ENCODE assay signal across 21 cellular contexts in genomic region chr20:63594043-63594561, GRCh38. TPM values are rescaled to one million over a fixed set of nuclear protein-coding genes. Genes with fewer than 3 reads are reported as not detected.
DNase-seq lines count a peak whose midpoint lies in the region; TF ChIP-seq lines count a peak whose summit lies in the region.
"Had no signal": no experiment of that assay in that cellular context is flagged by ENCODE, and none has a peak within 500 bp of the region (broad histone marks: within the 10 kb centered on the region; RNA-seq: fewer than 3 reads in every experiment).

No MANE protein-coding gene starts in this region.

- H3K27ac ChIP-seq in skin epidermis = peak overlapping the region in 11 of 21 experiments; percentile 29 to 75 (median 64)
- H3K27ac ChIP-seq in colonic mucosa = no peak overlapping the region
- H3K27ac ChIP-seq: sigmoid colon had no signal

- TF ChIP-seq CTCF in colonic mucosa (IDR thresholded peaks at IDR 0.05) = no peak
- no peak for TF ChIP-seq CTCF in GM10248 (IDR thresholded peaks at IDR 0.05; ENCODE audit: control extremely low read depth, extremely low read depth, low read depth, missing control alignments)

- no peaks in the 10 kb centered on the region for H3K4me1 ChIP-seq in colonic mucosa

- intact Hi-C loops in colonic mucosa (cut with DNase I) = no loop called here

- H3K4me3 ChIP-seq in skin epidermis (no peak overlapping the region), colonic mucosa (no peak overlapping the region)
- H3K4me3 ChIP-seq: sigmoid colon, thoracic aorta had no signal

- no peaks in the 10 kb centered on the region for H3K36me3 ChIP-seq in colonic mucosa

- no peak overlapping the region for H3K9ac ChIP-seq in colonic mucosa (ENCODE audit: low read depth in 2 of 2, low read length in 2 of 2)
- H3K9ac ChIP-seq: SK-N-SH had no signal

- DNase-seq in GM04503 (ENCODE audit: low read depth) (peak; percentile 82), RKO (ENCODE audit: low spot score) (peak; percentile 40), fibroblast of gingiva (ENCODE audit: low read depth) (peak; percentile 84), NCI-H1417 treated with DMSO at 0.1 percent for 48 hours (lab: John Stamatoyannopoulos, UW) (no peak), colonic mucosa (no peak), GM10248 (ENCODE audit: extremely low spot score) (no peak)
- DNase-seq: activated CD4-positive, alpha-beta T cell treated with anti-CD3 and anti-CD28 coated beads, Interleukin-2, amount 10 ng/mL, durations not matched to agents 24 days and 14 days; activated naive CD4-positive, alpha-beta T cell treated with anti-CD3 and anti-CD28 coated beads, Interleukin-2, amount 50 U/mL, for 16 hours; CD8-positive, alpha-beta memory T cell; kidney glomerular epithelial cell; NCI-H1930; NCI-H510A treated with DMSO at 0.1 percent for 48 hours; nucleus accumbens; sigmoid colon; SK-N-SH; stimulated activated CD4-positive, alpha-beta T cell treated with anti-CD3 and anti-CD28 coated beads, Interleukin-2, amount 100 ng/mL, for 48 hours; stimulated activated CD8-positive, alpha-beta memory T cell treated with anti-CD3 and anti-CD28 coated beads, Interleukin-4, amount 100 ng/mL, for 48 hours had no signal

- no peaks in the 10 kb centered on the region for H3K9me3 ChIP-seq in colonic mucosa
- H3K9me3 ChIP-seq: sigmoid colon, SK-N-SH, thoracic aorta had no signal

- no peaks in the 10 kb centered on the region for H3K27me3 ChIP-seq in colonic mucosa
- H3K27me3 ChIP-seq: sigmoid colon had no signal

- CTCF ChIA-PET in GM10248 (lab: Yijun Ruan, JAX) = interaction anchor here (1.0 to 1.8 kb wide), 2 partner anchors 13 to 71 kb away, joined by 3 to 4 read pairs; no protein-coding TSS in a partner anchor

- POLR2A ChIA-PET in GM10248 (lab: Yijun Ruan, JAX) = no interaction called here

RNA-seq across cellular contexts. Expression of gene HELZ2, which starts 20.1 kb away (rescaled TPM):
- total RNA-seq in colonic mucosa = 10 to 100 TPM; 36.3 to 38.0 TPM

RNA-seq across cellular contexts. Expression of gene GMEB2, which starts 32.8 kb away (rescaled TPM):
- total RNA-seq in colonic mucosa = 10 to 100 TPM; 11.5 to 14.8 TPM

RNA-seq across cellular contexts. Expression of gene FNDC11, which starts 40.1 kb away (rescaled TPM):
- total RNA-seq in colonic mucosa = under 1 TPM; 0.35 to 0.69 TPM

RNA-seq across cellular contexts. Expression of gene SRMS, which starts 46.6 kb away (rescaled TPM):
- total RNA-seq in colonic mucosa = under 1 TPM; 0.32 to 0.49 TPM
- total RNA-seq: activated CD4-positive, alpha-beta T cell treated with anti-CD3 and anti-CD28 coated beads, Interleukin-2, amount 10 ng/mL, durations not matched to agents 24 days and 14 days; CD8-positive, alpha-beta memory T cell; G401; mononuclear cell; sigmoid colon; thoracic aorta had no signal

RNA-seq across cellular contexts. Expression of gene PTK6, which starts 56.9 kb away (rescaled TPM):
- 10 to 100 TPM; 69.0 to 91.1 TPM for total RNA-seq in colonic mucosa

Comparison
In these comparisons a context has a peak if more than half of its experiments do, and no peak if none do; other contexts are left out.
1. DNase-seq: peak in GM04503 (single experiment), RKO (single experiment) and fibroblast of gingiva (single experiment); none in NCI-H1417 treated with DMSO at 0.1 percent for 48 hours (single experiment), colonic mucosa (single experiment) and GM10248 (single experiment).